ENCODE assay signal across 21 cellular contexts in the genomic region with DNA sequence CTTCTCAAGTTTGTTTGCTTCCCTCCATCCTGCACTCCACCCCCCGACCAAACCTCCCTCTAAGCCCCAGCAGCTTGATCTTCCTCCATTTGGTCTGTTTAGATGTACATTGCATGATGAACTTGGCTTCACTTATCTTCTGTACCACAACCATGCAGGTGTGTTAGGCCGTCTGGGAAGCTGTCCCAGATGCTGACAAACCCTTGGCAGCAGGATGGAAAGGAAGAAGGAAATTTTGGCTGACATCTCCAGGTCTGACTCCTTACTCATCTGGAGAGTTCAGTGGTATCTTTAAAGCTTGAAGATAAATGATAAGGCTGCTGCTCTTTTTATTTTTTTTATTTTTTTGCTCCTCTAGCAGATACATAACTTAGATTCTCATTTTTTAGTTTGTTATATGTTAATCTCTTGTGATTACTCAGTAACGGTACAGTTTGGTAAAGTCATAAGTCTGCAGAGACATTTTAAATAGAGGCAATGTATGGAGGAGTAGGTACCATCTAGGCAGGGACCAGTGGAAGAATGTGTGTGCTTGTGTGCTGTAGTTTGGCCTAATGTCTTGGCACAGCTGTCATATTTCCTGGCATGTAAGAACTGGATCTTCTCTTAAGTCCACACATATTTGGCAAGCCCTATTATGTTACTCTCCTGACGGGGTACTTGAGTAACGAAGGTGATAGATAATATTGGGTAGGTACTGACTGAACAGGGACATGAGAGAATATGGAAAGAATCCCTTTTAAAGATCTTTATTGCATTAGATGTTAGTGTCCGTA.
DNase-seq lines count a peak whose midpoint lies in the region; ATAC-seq and TF ChIP-seq lines count a peak whose summit lies in the region.
"Had no signal": no experiment of that assay in that cellular context is flagged by ENCODE, and none has a peak within 500 bp of the region (broad histone marks: within the 10 kb centered on the region; RNA-seq: fewer than 3 reads in every experiment).

No MANE protein-coding gene starts in this region.

- CTCF ChIA-PET in activated naive CD4-positive, alpha-beta T cell treated with anti-CD3 and anti-CD28 coated beads, Interleukin-2, amount 10 ng/mL, durations not matched to agents 7 days and 5 days (lab: Charles Lee), result no interaction called here

- H3K4me3 Mint-ChIP-seq in activated naive CD4-positive, alpha-beta T cell treated with anti-CD3 and anti-CD28 coated beads, Interleukin-2, amount 10 ng/mL, durations not matched to agents 7 days and 5 days, result no peak overlapping the region
- no peak overlapping the region for H3K4me3 Mint-ChIP-seq in type B pancreatic cell
- H3K4me3 Mint-ChIP-seq: mesothelial cell of epicardium, neural progenitor cell had no signal

- H3K27ac ChIP-seq in VCaP, result 0 out of 2 replicates have a peak overlapping the region, but pooled peaks have one; percentile 1
- H3K27ac ChIP-seq: brain microvascular endothelial cell, coronary artery, neural progenitor cell had no signal

- no peak for ATAC-seq in activated naive CD4-positive, alpha-beta T cell treated with anti-CD3 and anti-CD28 coated beads, Interleukin-2, amount 50 U/mL, for 72 hours
- ATAC-seq in omental fat pad (ENCODE audit: low FRiP score), result peak; percentile 45

- peaks cover 44% of the 10 kb centered on the region for H3K4me1 Mint-ChIP-seq in activated naive CD4-positive, alpha-beta T cell treated with anti-CD3 and anti-CD28 coated beads, Interleukin-2, amount 10 ng/mL, durations not matched to agents 7 days and 5 days
- H3K4me1 Mint-ChIP-seq in type B pancreatic cell (ENCODE audit: unreplicated experiment), result peaks cover 53% of the 10 kb centered on the region

- no peak for DNase-seq in activated naive CD4-positive, alpha-beta T cell treated with anti-CD3 and anti-CD28 coated beads, Interleukin-2, amount 10 ng/mL, durations not matched to agents 7 days and 5 days
- no peak for DNase-seq in activated naive CD4-positive, alpha-beta T cell treated with anti-CD3 and anti-CD28 coated beads, Interleukin-2, amount 50 U/mL, for 72 hours (ENCODE audit: low spot score in 2 of 2)
- DNase-seq in LNCaP clone FGC (ENCODE audit: low read depth) (peak; percentile 86), omental fat pad (ENCODE audit: low spot score) (no peak), type B pancreatic cell (ENCODE audit: extremely low spot score, unreplicated experiment) (no peak), NCI-H446 (lab: John Stamatoyannopoulos, UW) (no peak)
- DNase-seq in stimulated activated CD4-positive, alpha-beta T cell treated with anti-CD3 and anti-CD28 coated beads, Interleukin-1b, Interleukin-23, amount 100 ng/mL, for 48 hours, result no peak
- DNase-seq: activated CD4-positive, alpha-beta T cell treated with anti-CD3 and anti-CD28 coated beads, Interleukin-2, amount 50 U/mL, for 4 hours; activated T-cell treated with anti-CD3 and anti-CD28 coated beads for 4 hours; brain microvascular endothelial cell; DND-41; HCEC 1CT; hypothalamus; islet precursor cell; NCI-H526; SHP77 had no signal

- H3K27me3 Mint-ChIP-seq in activated naive CD4-positive, alpha-beta T cell treated with anti-CD3 and anti-CD28 coated beads, Interleukin-2, amount 10 ng/mL, durations not matched to agents 7 days and 5 days, result peaks cover 9% of the 10 kb centered on the region
- H3K27me3 Mint-ChIP-seq in type B pancreatic cell, result no peaks in the 10 kb centered on the region

- H3K27ac Mint-ChIP-seq in activated naive CD4-positive, alpha-beta T cell treated with anti-CD3 and anti-CD28 coated beads, Interleukin-2, amount 10 ng/mL, durations not matched to agents 7 days and 5 days, result peak overlapping the region; percentile 42
- peak overlapping the region in 1 of 2 donors; percentile 15 for H3K27ac Mint-ChIP-seq in activated naive CD4-positive, alpha-beta T cell treated with anti-CD3 and anti-CD28 coated beads, Interleukin-2, amount 50 U/mL, for 72 hours
- H3K27ac Mint-ChIP-seq in type B pancreatic cell, result no peak overlapping the region
- H3K27ac Mint-ChIP-seq: mesothelial cell of epicardium, neural progenitor cell had no signal

- no peaks in the 10 kb centered on the region for H3K9me3 Mint-ChIP-seq in activated naive CD4-positive, alpha-beta T cell treated with anti-CD3 and anti-CD28 coated beads, Interleukin-2, amount 10 ng/mL, durations not matched to agents 7 days and 5 days
- no peaks in the 10 kb centered on the region for H3K9me3 Mint-ChIP-seq in activated naive CD4-positive, alpha-beta T cell treated with anti-CD3 and anti-CD28 coated beads, Interleukin-2, amount 50 U/mL, for 72 hours
- H3K9me3 Mint-ChIP-seq in type B pancreatic cell, result no peaks in the 10 kb centered on the region
- H3K9me3 Mint-ChIP-seq: mesothelial cell of epicardium, neural progenitor cell had no signal

- no peak overlapping the region for H3K4me3 ChIP-seq in LNCaP clone FGC (ENCODE audit: low read depth, low read length)
- H3K4me3 ChIP-seq: coronary artery, neural progenitor cell had no signal

- peaks cover 2% of the 10 kb centered on the region for H3K36me3 Mint-ChIP-seq in activated naive CD4-positive, alpha-beta T cell treated with anti-CD3 and anti-CD28 coated beads, Interleukin-2, amount 10 ng/mL, durations not matched to agents 7 days and 5 days
- H3K36me3 Mint-ChIP-seq in activated naive CD4-positive, alpha-beta T cell treated with anti-CD3 and anti-CD28 coated beads, Interleukin-2, amount 50 U/mL, for 72 hours, result no peaks in the 10 kb centered on the region
- peaks cover 7% of the 10 kb centered on the region for H3K36me3 Mint-ChIP-seq in type B pancreatic cell
- H3K36me3 Mint-ChIP-seq: CD4-positive, CD25-positive, alpha-beta regulatory T cell had no signal

- no peak for TF ChIP-seq CTCF in LNCaP clone FGC (IDR thresholded peaks at IDR 0.05; ENCODE audit: control insufficient read depth, extremely low read depth, insufficient read depth)
- no peak for TF ChIP-seq CTCF in VCaP (conservative IDR thresholded peaks at IDR 0.05)
- no peak for TF ChIP-seq CTCF in omental fat pad (IDR thresholded peaks at IDR 0.05)
- no peak for TF ChIP-seq CTCF in type B pancreatic cell (conservative IDR thresholded peaks at IDR 0.05)
